Comparison of ENCODE assay signal across 9 cellular contexts in genomic region chr12:71014180-71014785, GRCh38.
DNase-seq lines count a peak whose midpoint lies in the region; ATAC-seq and TF ChIP-seq lines count a peak whose summit lies in the region.
"Had no signal": no experiment of that assay in that cellular context is flagged by ENCODE, and none has a peak within 500 bp of the region (broad histone marks: within the 10 kb centered on the region; RNA-seq: fewer than 3 reads in every experiment).

No MANE protein-coding gene starts in this region.

- H3K27ac Mint-ChIP-seq in CD4-positive, alpha-beta memory T cell: no peak overlapping the region

- no peaks in the 10 kb centered on the region for H3K27me3 ChIP-seq in Loucy (ENCODE audit: insufficient read depth, low read length, poor library complexity, severe bottlenecking)
- peaks cover 0 to 5% (median 0%) of the 10 kb centered on the region in 4 donors for H3K27me3 ChIP-seq in liver (ENCODE audit: control insufficient read depth in 4 of 4, insufficient read depth in 4 of 4, low read length in 3 of 4)
- H3K27me3 ChIP-seq in CD4-positive, alpha-beta memory T cell (ENCODE audit: insufficient read depth, low read length): no peaks in the 10 kb centered on the region

- H3F3A ChIP-seq in Loucy (ENCODE audit: low read depth): peaks cover 10% of the 10 kb centered on the region

- H3K79me2 ChIP-seq in Loucy (ENCODE audit: insufficient read depth, low read length): no peaks in the 10 kb centered on the region

- 20% methylated on average over 2 of the region's 2 CpGs for WGBS in liver

- H3K4me2 ChIP-seq in Loucy (ENCODE audit: low read depth, low read length, poor library complexity, severe bottlenecking): peak overlapping the region; percentile 32

- H2AFZ ChIP-seq in Loucy (ENCODE audit: low read length): peak overlapping the region; percentile 87

- H3K4me1 ChIP-seq in Loucy (ENCODE audit: insufficient read depth, low read length, poor library complexity, severe bottlenecking) (peaks cover 82% of the 10 kb centered on the region), liver (ENCODE audit: control insufficient read depth in 4 of 4, insufficient read depth in 4 of 4, low read length in 3 of 4) (no peaks in the 10 kb centered on the region)
- H3K4me1 ChIP-seq in CD4-positive, alpha-beta memory T cell (ENCODE audit: insufficient read depth, low read length): no peaks in the 10 kb centered on the region

- no peaks in the 10 kb centered on the region for H3K4me1 Mint-ChIP-seq in CD4-positive, alpha-beta memory T cell

- H3K36me3 ChIP-seq in Loucy (ENCODE audit: insufficient read depth, low read length) (no peaks in the 10 kb centered on the region; the same call in 1 of the 2 replicates), liver (ENCODE audit: control insufficient read depth in 4 of 4, insufficient read depth in 3 of 4, low read depth in 1 of 4, low read length in 3 of 4) (no peaks in the 10 kb centered on the region)
- H3K36me3 ChIP-seq in CD4-positive, alpha-beta memory T cell (ENCODE audit: insufficient read depth, low read length): no peaks in the 10 kb centered on the region

- no peak overlapping the region for H3K4me3 Mint-ChIP-seq in CD4-positive, alpha-beta memory T cell

- DNase-seq in AG08395 (ENCODE audit: low spot score): peak; percentile 37
- peak; percentile 37 to 83 for DNase-seq in T47D (ENCODE audit: low read depth in 1 of 2, low spot score in 1 of 2)
- no peak for DNase-seq in activated naive CD4-positive, alpha-beta T cell (lab: John Stamatoyannopoulos, UW)
- no peak for DNase-seq in CD4-positive, alpha-beta memory T cell
- no peak for DNase-seq in activated T-cell treated with anti-CD3 and anti-CD28 coated beads for 4 hours
- DNase-seq: occipital lobe had no signal

- CTCF ChIA-PET in CD4-positive, alpha-beta memory T cell (lab: Charles Lee; ENCODE audit: partially characterized antibody): no interaction called here

- H3K4me3 ChIP-seq in Loucy (ENCODE audit: low read length, poor library complexity, severe bottlenecking) (no peak overlapping the region), liver (ENCODE audit: low read depth in 1 of 3, low read length in 3 of 3) (no peak overlapping the region)
- H3K4me3 ChIP-seq in CD4-positive, alpha-beta memory T cell (ENCODE audit: low read length in 2 of 2): no peak overlapping the region

- H3K27ac ChIP-seq in liver (ENCODE audit: low read depth in 1 of 2, low read length in 2 of 2): no peak overlapping the region
- H3K27ac ChIP-seq in CD4-positive, alpha-beta memory T cell (ENCODE audit: low read depth, low read length): no peak overlapping the region

- TF ChIP-seq RAD21 in liver (IDR thresholded peaks at IDR 0.05): peak; percentile 75 to 76

- in situ Hi-C loops in T47D (cut with HindIII; ENCODE audit: low pct_unique_long_range_greater_than_20kb, low sequenced_read_pairs): no loop called here

- peak; percentile 89 for TF ChIP-seq CTCF in Loucy (conservative IDR thresholded peaks at IDR 0.05; ENCODE audit: low read length)
- peak; percentile 26 for TF ChIP-seq CTCF in liver (IDR thresholded peaks at IDR 0.05; ENCODE audit: low read depth, low read length, missing input control)

- POLR2A ChIA-PET in CD4-positive, alpha-beta memory T cell (lab: Charles Lee; ENCODE audit: partially characterized antibody): no interaction called here

- intact Hi-C loops in CD4-positive, alpha-beta memory T cell (cut with micrococcal nuclease): no loop called here

- no peaks in the 10 kb centered on the region for H3K9me2 ChIP-seq in Loucy (replicated peaks; ENCODE audit: low read depth, low read length)

- H3K9me3 Mint-ChIP-seq in CD4-positive, alpha-beta memory T cell: peaks cover 0 to 10% (median 4%) of the 10 kb centered on the region in 8 donors

- H3K36me3 Mint-ChIP-seq in CD4-positive, alpha-beta memory T cell: no peaks in the 10 kb centered on the region

- H4K20me1 ChIP-seq in Loucy (ENCODE audit: insufficient read depth, low read length, poor library complexity, severe bottlenecking): no peaks in the 10 kb centered on the region

- H3K27me3 Mint-ChIP-seq in CD4-positive, alpha-beta memory T cell: no peaks in the 10 kb centered on the region

- ATAC-seq in GM21717 (IDR thresholded peaks at IDR 0.05; ENCODE audit: unreplicated experiment): no peak

- H3K9ac ChIP-seq in Loucy (ENCODE audit: low read depth, low read length, poor library complexity, severe bottlenecking) (peak overlapping the region; percentile 22), liver (ENCODE audit: low read depth in 1 of 2, low read length in 2 of 2) (no peak overlapping the region)

- H3K9me3 ChIP-seq in Loucy (ENCODE audit: insufficient read depth, low read depth, low read length) (no peaks in the 10 kb centered on the region), liver (ENCODE audit: control insufficient read depth in 4 of 4, low read length in 3 of 4) (no peaks in the 10 kb centered on the region)
- H3K9me3 ChIP-seq in CD4-positive, alpha-beta memory T cell (ENCODE audit: control insufficient read depth in 1 of 2, low read length in 2 of 2): no peaks in the 10 kb centered on the region

TF ChIP-seq in liver, 16 proteins besides CTCF, POLR2A, EP300 and RAD21:
- no peak for TF ChIP-seq YY1 (IDR thresholded peaks at IDR 0.05)
- TF ChIP-seq EGR1 (IDR thresholded peaks at IDR 0.05; ENCODE audit: low read depth in 2 of 2): no peak
- no peak for TF ChIP-seq SP1 (IDR thresholded peaks at IDR 0.05)
- TF ChIP-seq JUND (IDR thresholded peaks at IDR 0.05): no peak
- no peak for TF ChIP-seq GABPA (IDR thresholded peaks at IDR 0.05 in 1 of 2, conservative IDR thresholded peaks at IDR 0.05 in 1 of 2)
- no peak for TF ChIP-seq HNF4A (conservative IDR thresholded peaks at IDR 0.05)
- no peak for TF ChIP-seq FOXA2 (IDR thresholded peaks at IDR 0.05)
- no peak for TF ChIP-seq RXRA (IDR thresholded peaks at IDR 0.05)
- TF ChIP-seq NR2F2 (IDR thresholded peaks at IDR 0.05): no peak
- no peak for TF ChIP-seq REST (IDR thresholded peaks at IDR 0.05)
- TF ChIP-seq TAF1 (conservative IDR thresholded peaks at IDR 0.05): no peak
- TF ChIP-seq HNF4G (IDR thresholded peaks at IDR 0.05): no peak
TF ChIP-seq in liver: peak in this region for 0.

Comparison
In these comparisons a context has a peak if more than half of its experiments do, and no peak if none do; other contexts are left out.
1. DNase-seq: peak in AG08395 (single experiment) and T47D (2 of 2); none in activated naive CD4-positive, alpha-beta T cell (0 of 4), CD4-positive, alpha-beta memory T cell (0 of 5) and activated T-cell treated with anti-CD3 and anti-CD28 coated beads for 4 hours (single experiment).